In the genomic region with DNA sequence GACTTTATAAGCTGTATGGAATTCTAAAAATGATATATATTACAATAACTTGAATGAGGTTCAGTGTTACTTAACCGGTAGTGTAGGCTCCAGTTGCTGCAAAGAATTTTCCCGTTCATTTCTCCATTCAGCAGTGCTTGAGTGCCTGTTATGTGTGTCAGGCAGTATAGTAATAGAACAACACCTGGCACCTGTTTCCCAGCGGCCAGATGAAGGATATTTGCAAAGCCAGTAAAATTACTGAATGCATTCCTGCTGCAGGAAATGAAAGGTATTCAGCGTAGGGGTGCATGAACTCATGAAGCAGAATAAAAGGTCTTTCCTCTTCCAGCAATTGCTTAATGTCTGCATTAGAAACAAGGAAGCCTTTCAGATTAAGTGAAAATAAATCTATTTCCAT, we compare ENCODE assay signal across 1 cellular context.
"Had no signal": no experiment of that assay in that cellular context is flagged by ENCODE, and none has a peak within 500 bp of the region (broad histone marks: within the 10 kb centered on the region; RNA-seq: fewer than 3 reads in every experiment).

No MANE protein-coding gene starts in this region.

- DNase-seq: activated T-cell treated with anti-CD3 and anti-CD28 coated beads, Interleukin-2, amount 50 U/mL, for 1 hour had no signal
